Comparison of ENCODE assay signal across 1 cellular context in genomic region chr6:43887340-43887858, GRCh38.
TF ChIP-seq lines count a peak whose summit lies in the region.

No MANE protein-coding gene starts in this region.

TF ChIP-seq in IMR-90, 13 proteins besides CTCF, POLR2A, EP300 and RAD21:
- TF ChIP-seq RCOR1 (IDR thresholded peaks at IDR 0.05; ENCODE audit: insufficient replicate concordance, low read length) (no peak), MXI1 (IDR thresholded peaks at IDR 0.05; ENCODE audit: borderline replicate concordance, low read depth, low read length) (no peak), CHD1 (IDR thresholded peaks at IDR 0.05; ENCODE audit: low read depth, low read length) (no peak)
TF ChIP-seq in IMR-90: peak in this region for 0.
